In genomic region chr16:88373927-88374492, GRCh38 we compare ENCODE assay signal across 21 cellular contexts. TPM values are rescaled to one million over a fixed set of nuclear protein-coding genes. Genes with fewer than 3 reads are reported as not detected.
DNase-seq lines count a peak whose midpoint lies in the region; ATAC-seq, FAIRE-seq and TF ChIP-seq lines count a peak whose summit lies in the region.
"Had no signal": no experiment of that assay in that cellular context is flagged by ENCODE, and none has a peak within 500 bp of the region (broad histone marks: within the 10 kb centered on the region; RNA-seq: fewer than 3 reads in every experiment).

No MANE protein-coding gene starts in this region.

- no peaks in the 10 kb centered on the region for H3K9me3 ChIP-seq in BE2C
- H3K9me3 ChIP-seq in BLaER1 treated with 17β-estradiol and CSF1 and Interleukin-3, amounts not matched to agents 10 nM and 100 nM (replicated peaks in 1 of 11), result peaks cover 0 to 16% (median 12%) of the 10 kb centered on the region in 11 experiments; a peak in 9 of 22 replicates
- H3K9me3 ChIP-seq in H1 (ENCODE audit: insufficient read depth in 2 of 2, low read depth in 1 of 2, low read length in 1 of 2), result peaks cover 0 to 9% of the 10 kb centered on the region in 2 experiments; a peak in 1 of 4 replicates
- no peaks in the 10 kb centered on the region for H3K9me3 ChIP-seq in psoas muscle
- H3K9me3 ChIP-seq: SJSA1 had no signal

- H3K4me3 ChIP-seq in BE2C (ENCODE audit: low read depth, low read length), result no peak overlapping the region
- no peak overlapping the region for H3K4me3 ChIP-seq in BLaER1 treated with 17β-estradiol and CSF1 and Interleukin-3, amounts not matched to agents 10 nM and 100 nM
- H3K4me3 ChIP-seq in H1 (ENCODE audit: extremely low read depth in 1 of 4, insufficient read depth in 2 of 4, low read depth in 3 of 4, low read length in 4 of 4), result no peak overlapping the region
- H3K4me3 ChIP-seq in psoas muscle, result no peak overlapping the region
- H3K4me3 ChIP-seq: GM23338, SJSA1 had no signal

- no peak for FAIRE-seq in H1 (lab: Jason Lieb, UNC)
- FAIRE-seq: GM12891 had no signal

- peaks cover 0 to 15% (median 0%) of the 10 kb centered on the region in 11 experiments; a peak in 5 of 22 replicates for H4K20me1 ChIP-seq in BLaER1 treated with 17β-estradiol and CSF1 and Interleukin-3, amounts not matched to agents 10 nM and 100 nM
- H4K20me1 ChIP-seq in H1 (replicated peaks in 1 of 2; ENCODE audit: control insufficient read depth in 1 of 2, insufficient read depth in 2 of 2, low read length in 2 of 2), result peaks cover 0 to 4% of the 10 kb centered on the region in 2 experiments

- DNase-seq in BE2C (peak; percentile 5), H1 (ENCODE audit: low read depth in 1 of 2, low spot score in 2 of 2) (no peak), psoas muscle (peak; percentile 3 to 9), NOMO-1 treated with DMSO at 0.1 percent for 48 hours (lab: John Stamatoyannopoulos, UW; ENCODE audit: unreplicated experiment) (no peak)
- no peak for DNase-seq in activated CD4-positive, alpha-beta T cell treated with anti-CD3 and anti-CD28 coated beads for 48 hours
- DNase-seq: CD8-positive, alpha-beta T cell; HCEC 1CT; MV-4-11; NCI-H1105 treated with DMSO at 0.1 percent for 48 hours; NCI-H2029 treated with DMSO at 0.1 percent for 48 hours; NCI-H2171; NCI-H345; NCI-H524; NCI-H774; NK-92 treated with Interleukin-12 subunit alpha and Interleukin-12 subunit beta, amount 100 ng/mL, for 24 hours had no signal

- H3K27me3 ChIP-seq in BE2C (no peaks in the 10 kb centered on the region), H1 (replicated peaks in 1 of 4; ENCODE audit: control insufficient read depth in 3 of 4, extremely low read depth in 1 of 4, insufficient read depth in 3 of 4, low read length in 3 of 4) (no peaks in the 10 kb centered on the region), psoas muscle (ENCODE audit: insufficient read depth in 3 of 3, low read length in 2 of 3) (no peaks in the 10 kb centered on the region)
- peaks cover 0 to 30% (median 6%) of the 10 kb centered on the region in 11 experiments; a peak in 10 of 22 replicates for H3K27me3 ChIP-seq in BLaER1 treated with 17β-estradiol and CSF1 and Interleukin-3, amounts not matched to agents 10 nM and 100 nM
- H3K27me3 ChIP-seq: SJSA1 had no signal

- H2BK12ac ChIP-seq in H1 (ENCODE audit: low read depth, low read length), result no peak overlapping the region

- no peaks in the 10 kb centered on the region for H3K79me1 ChIP-seq in H1 (ENCODE audit: low read depth, low read length)

- H3K4me1 ChIP-seq in BE2C (no peaks in the 10 kb centered on the region), H1 (replicated peaks in 1 of 4; ENCODE audit: control insufficient read depth in 3 of 4, insufficient read depth in 4 of 4, low read length in 3 of 4) (0 out of 7 replicates have a peak, but pooled peaks cover 0 to 2% (median 0%) of the 10 kb centered on the region in 4 experiments), psoas muscle (no peaks in the 10 kb centered on the region)
- H3K4me1 ChIP-seq in BLaER1 treated with 17β-estradiol and CSF1 and Interleukin-3, amounts not matched to agents 10 nM and 100 nM, result peaks cover 13 to 57% (median 43%) of the 10 kb centered on the region in 10 experiments
- H3K4me1 ChIP-seq: SJSA1 had no signal

- H3K36me3 ChIP-seq in BE2C (no peaks in the 10 kb centered on the region), H1 (ENCODE audit: control insufficient read depth in 2 of 4, insufficient read depth in 4 of 4, low read length in 3 of 4) (no peaks in the 10 kb centered on the region), psoas muscle (ENCODE audit: insufficient read depth in 1 of 2, low read depth in 1 of 2) (no peaks in the 10 kb centered on the region)
- no peaks in the 10 kb centered on the region for H3K36me3 ChIP-seq in BLaER1 treated with 17β-estradiol and CSF1 and Interleukin-3, amounts not matched to agents 10 nM and 100 nM
- H3K36me3 ChIP-seq: SJSA1 had no signal

- H3K56ac ChIP-seq in H1 (replicated peaks; ENCODE audit: insufficient read length, low read depth, low read length), result no peak overlapping the region

- H2AK5ac ChIP-seq in H1 (ENCODE audit: low read depth, low read length), result 0 out of 2 replicates have a peak overlapping the region, but pooled peaks have one; percentile 39

- H4K91ac ChIP-seq in H1 (replicated peaks; ENCODE audit: insufficient read length, low read length), result no peak overlapping the region

- H4K5ac ChIP-seq in H1 (ENCODE audit: insufficient read length, low read depth, low read length), result no peak overlapping the region

- H2BK5ac ChIP-seq in H1 (ENCODE audit: low read depth, low read length), result no peak overlapping the region

- no peak overlapping the region; the same call in 1 of the 2 replicates for H3K18ac ChIP-seq in H1 (ENCODE audit: extremely low read depth, low read length)

- ATAC-seq in psoas muscle, result no peak
- no peak for ATAC-seq in GM18498 (IDR thresholded peaks at IDR 0.05; ENCODE audit: unreplicated experiment)
- ATAC-seq: CD8-positive, alpha-beta T cell; GM23338; Panc1 had no signal

- no peak overlapping the region for H3K14ac ChIP-seq in H1 (ENCODE audit: insufficient read length)

- no peak for TF ChIP-seq CTCF in BE2C (IDR thresholded peaks at IDR 0.05; ENCODE audit: low read depth, low read length)
- TF ChIP-seq CTCF in H1 (IDR thresholded peaks at IDR 0.05; ENCODE audit: control extremely low read depth in 1 of 3, insufficient read depth in 1 of 3, low read depth in 1 of 3, low read length in 3 of 3), result no peak
- no peak for TF ChIP-seq CTCF in psoas muscle (IDR thresholded peaks at IDR 0.05)

- TF ChIP-seq EP300 in H1 (IDR thresholded peaks at IDR 0.05; ENCODE audit: borderline replicate concordance in 1 of 2, low read depth in 2 of 2, low read length in 2 of 2), result no peak

- no peak overlapping the region for H2BK120ac ChIP-seq in H1 (replicated peaks; ENCODE audit: low read depth, low read length)

- H3K27ac ChIP-seq in BLaER1 treated with 17β-estradiol and CSF1 and Interleukin-3, amounts not matched to agents 10 nM and 100 nM, result no peak overlapping the region
- H3K27ac ChIP-seq in H1 (ENCODE audit: low read depth, low read length) (no peak overlapping the region), psoas muscle (no peak overlapping the region)
- H3K27ac ChIP-seq: SJSA1 had no signal

- intact Hi-C loops in psoas muscle (cut with DNase I), result no loop called here

- no peak overlapping the region for H2AFZ ChIP-seq in H1 (ENCODE audit: low read length)
- H2AFZ ChIP-seq: GM23338 had no signal

- no peak overlapping the region for H3K9ac ChIP-seq in BLaER1 treated with 17β-estradiol and CSF1 and Interleukin-3, amounts not matched to agents 10 nM and 100 nM
- H3K9ac ChIP-seq in H1 (replicated peaks in 1 of 4; ENCODE audit: extremely low read depth in 1 of 4, low read depth in 3 of 4, low read length in 3 of 4), result no peak overlapping the region

- no peak for TF ChIP-seq RAD21 in H1 (IDR thresholded peaks at IDR 0.05 in 1 of 2, conservative IDR thresholded peaks at IDR 0.05 in 1 of 2; ENCODE audit: low read depth in 2 of 2, low read length in 2 of 2)

- no peak overlapping the region for H2BK20ac ChIP-seq in H1 (ENCODE audit: low read length)

- no peak overlapping the region for H4K8ac ChIP-seq in H1 (ENCODE audit: extremely low read depth, insufficient read depth, low read length)

- H3K4me2 ChIP-seq in BLaER1 treated with 17β-estradiol and CSF1 and Interleukin-3, amounts not matched to agents 10 nM and 100 nM, result peak overlapping the region in 7 of 11 experiments; percentile 53 to 85 (median 78); a peak in 11 of 22 replicates
- H3K4me2 ChIP-seq in H1 (ENCODE audit: insufficient read depth in 1 of 2, low read depth in 2 of 2, low read length in 2 of 2), result no peak overlapping the region
- H3K4me2 ChIP-seq: GM23338 had no signal

- no peak for TF ChIP-seq POLR2A in H1 (IDR thresholded peaks at IDR 0.05; ENCODE audit: control extremely low read depth in 1 of 2, low read depth in 2 of 2, low read length in 2 of 2)

- 88% methylated on average over 5 of the region's 5 CpGs; no CpG with 5 or more reads in 1 of the 2 experiments for WGBS in H1 (ENCODE audit: extremely low coverage in 1 of 2, insufficient coverage in 1 of 2, insufficient read length in 1 of 2, insufficient replicate concordance in 2 of 2, low coverage in 1 of 2, low lambda C conversion rate in 2 of 2, missing lambda C conversion rate in 1 of 2), 2 experiments
- 87 to 96% (median 89%) methylated on average over 5 of the region's 5 CpGs for WGBS in psoas muscle, 3 donors

- no peaks in the 10 kb centered on the region for H3K79me2 ChIP-seq in H1 (ENCODE audit: control insufficient read depth in 1 of 2, insufficient read depth in 2 of 2, low read length in 2 of 2)

- no peak overlapping the region for H2BK15ac ChIP-seq in H1 (ENCODE audit: low read length)

- no peak overlapping the region for H3K4ac ChIP-seq in H1 (replicated peaks; ENCODE audit: insufficient read length, low read depth, low read length)

- H3K23ac ChIP-seq in H1 (ENCODE audit: insufficient read length), result no peak overlapping the region

- peaks cover 12% of the 10 kb centered on the region; the same call in 1 of the 2 replicates for H3K23me2 ChIP-seq in H1 (ENCODE audit: low read depth, low read length)

- CTCF ChIA-PET in H1 (lab: Charles Lee; ENCODE audit: partially characterized antibody), result interaction anchor here (0.7 to 1.2 kb wide), 3 partner anchors 36 to 76 kb away, joined by 3 to 5 read pairs (median 4); no protein-coding TSS in a partner anchor

- POLR2A ChIA-PET in H1 (lab: Charles Lee; ENCODE audit: partially characterized antibody), result interaction anchor here (0.6 to 1.1 kb wide), 2 partner anchors 62 to 161 kb away, joined by 3 to 5 read pairs; no protein-coding TSS in a partner anchor

TF ChIP-seq in H1, 55 proteins besides CTCF, POLR2A, EP300 and RAD21:
- TF ChIP-seq BACH1 (IDR thresholded peaks at IDR 0.05; ENCODE audit: low read length), result no peak
- no peak for TF ChIP-seq SP2 (IDR thresholded peaks at IDR 0.05; ENCODE audit: low read length)

RNA-seq across cellular contexts. Expression of gene ZNF469, which starts 8.7 kb away (rescaled TPM):
- polyA plus RNA-seq in BE2C (2012; ENCODE audit: insufficient read depth, insufficient read length, low read depth), result not detected
- total RNA-seq in H1 (2021; fragmentation: NEBNext Ultra II Directional; extraction: Animal tissue kit (Norgen Biotek cat#: 25700)), result 1.8 and 2.0 TPM in 2 replicates
- polyA plus RNA-seq in H1 (2011; rRNA removed) (0.30 and 0.53 TPM in 2 replicates), psoas muscle (under 1 TPM; 0.08 to 0.30 (median 0.23) TPM)
- polyA plus RNA-seq in H1 (2011; cell fraction: cytosol; rRNA removed), result 0.23 TPM
- polyA plus RNA-seq in H1 (2011; cell fraction: nucleus; rRNA removed), result 1.1 TPM
- 0.54 to 0.96 TPM (median 0.90 TPM) in 4 replicates for polyA plus RNA-seq in H1 (2012, experiment 1 of 2)
- polyA plus RNA-seq in H1 (2012, experiment 2 of 2), result 0.63 TPM
- polyA plus RNA-seq in H1 (2013, experiment 1 of 2), result 0.45 TPM
- 0.42 TPM for polyA plus RNA-seq in H1 (2013, experiment 2 of 2)
- polyA minus RNA-seq in H1 (2011; rRNA and poly(A)+ RNA removed), result 0.32 and 0.41 TPM in 2 replicates
- 1.1 TPM for polyA minus RNA-seq in H1 (2011; cell fraction: cytosol; rRNA and poly(A)+ RNA removed)
- polyA minus RNA-seq in H1 (2011; cell fraction: nucleus; rRNA and poly(A)+ RNA removed), result 1.5 TPM
- total RNA-seq in psoas muscle, result 1 to 10 TPM in 1 of 4 donors, under 1 TPM in 3; 0.25 to 1.7 (median 0.47) TPM

Comparison
In these comparisons a context has a peak if more than half of its experiments do, and no peak if none do; other contexts are left out.
1. DNase-seq: peak in BE2C (single experiment) and psoas muscle (2 of 2); none in H1 (0 of 2), activated CD4-positive, alpha-beta T cell treated with anti-CD3 and anti-CD28 coated beads for 48 hours (single experiment) and NOMO-1 treated with DMSO at 0.1 percent for 48 hours (single experiment).
2. H3K4me2 ChIP-seq: peak in BLaER1 treated with 17β-estradiol and CSF1 and Interleukin-3, amounts not matched to agents 10 nM and 100 nM (7 of 11); none in H1 (0 of 2).